ENCODE assay signal across 13 cellular contexts in genomic region chr4:75015627-75016026, GRCh38.
DNase-seq lines count a peak whose midpoint lies in the region; ATAC-seq and TF ChIP-seq lines count a peak whose summit lies in the region.
"Had no signal": no experiment of that assay in that cellular context is flagged by ENCODE, and none has a peak within 500 bp of the region (broad histone marks: within the 10 kb centered on the region; RNA-seq: fewer than 3 reads in every experiment).

No MANE protein-coding gene starts in this region.

- POLR2A ChIA-PET in CD4-positive, alpha-beta memory T cell (lab: Charles Lee; ENCODE audit: partially characterized antibody): no interaction called here

- H3K4me1 Mint-ChIP-seq in CD4-positive, alpha-beta memory T cell: no peaks in the 10 kb centered on the region

- WGBS in stomach, 5 donors: 76 to 87% (median 81%) methylated on average over 2 of the region's 2 CpGs

- no peak overlapping the region for H3K4me3 ChIP-seq in Karpas-422 (ENCODE audit: low read length)
- no peak overlapping the region for H3K4me3 ChIP-seq in mucosa of descending colon
- H3K4me3 ChIP-seq in stomach: no peak overlapping the region
- no peak overlapping the region for H3K4me3 ChIP-seq in CD4-positive, alpha-beta memory T cell (ENCODE audit: low read length in 2 of 2)

- H3K36me3 ChIP-seq in Karpas-422 (ENCODE audit: insufficient read depth, low read length) (peaks cover 12% of the 10 kb centered on the region; the same call in 1 of the 2 replicates), mucosa of descending colon (ENCODE audit: low read depth) (no peaks in the 10 kb centered on the region), stomach (peaks cover 0 to 16% (median 9%) of the 10 kb centered on the region in 4 donors)
- no peaks in the 10 kb centered on the region for H3K36me3 ChIP-seq in CD4-positive, alpha-beta memory T cell (ENCODE audit: insufficient read depth, low read length)

- ATAC-seq in left cardiac atrium (peak; percentile 85 to 90), mucosa of descending colon (peak; percentile 54)

- no peak for TF ChIP-seq POLR2A in stomach (IDR thresholded peaks at IDR 0.05)

- peaks cover 0 to 4% (median 0%) of the 10 kb centered on the region in 8 donors for H3K9me3 Mint-ChIP-seq in CD4-positive, alpha-beta memory T cell

- H3K4me2 ChIP-seq in Karpas-422 (ENCODE audit: low read depth, low read length, poor library complexity, severe bottlenecking): no peak overlapping the region

- H3K9me3 ChIP-seq in Karpas-422 (ENCODE audit: low read length): no peaks in the 10 kb centered on the region
- H3K9me3 ChIP-seq in mucosa of descending colon: no peaks in the 10 kb centered on the region
- H3K9me3 ChIP-seq in stomach: no peaks in the 10 kb centered on the region
- H3K9me3 ChIP-seq in CD4-positive, alpha-beta memory T cell (ENCODE audit: control insufficient read depth in 1 of 2, low read length in 2 of 2): no peaks in the 10 kb centered on the region

- CTCF ChIA-PET in CD4-positive, alpha-beta memory T cell (lab: Charles Lee; ENCODE audit: partially characterized antibody): no interaction called here

- H3K4me3 Mint-ChIP-seq in CD4-positive, alpha-beta memory T cell: no peak overlapping the region

- no peaks in the 10 kb centered on the region for H4K20me1 ChIP-seq in Karpas-422 (ENCODE audit: insufficient read depth, low read depth, low read length)

- H3K9ac ChIP-seq in Karpas-422 (ENCODE audit: low read length): no peak overlapping the region

- no peak overlapping the region for H3K27ac Mint-ChIP-seq in CD4-positive, alpha-beta memory T cell

- no peak for DNase-seq in Karpas-422
- DNase-seq in left cardiac atrium: peak; percentile 44
- peak in 2 of 3 donors; percentile 40 to 49 for DNase-seq in mucosa of descending colon
- peak; percentile 59 for DNase-seq in stomach
- no peak for DNase-seq in medulla oblongata (ENCODE audit: extremely low spot score)
- no peak for DNase-seq in cerebellar nuclear complex (lab: John Stamatoyannopoulos, UW)
- DNase-seq in CD4-positive, alpha-beta memory T cell: no peak
- DNase-seq: C1 segment of cervical spinal cord, DMS153, GOT3, NCI-H1417 treated with DMSO at 0.1 percent for 48 hours, NCI-H2029 treated with DMSO at 0.1 percent for 48 hours, NCI-H510A treated with DMSO at 0.1 percent for 48 hours had no signal

- intact Hi-C loops in left cardiac atrium (cut with DNase I) (no loop called here), mucosa of descending colon (cut with DNase I, micrococcal nuclease) (no loop called here), stomach (cut with DNase I; ENCODE audit: low total_unique reads) (no loop called here)
- intact Hi-C loops in CD4-positive, alpha-beta memory T cell (cut with micrococcal nuclease): no loop called here

- H3K36me3 Mint-ChIP-seq in CD4-positive, alpha-beta memory T cell: no peaks in the 10 kb centered on the region

- peaks cover 16% of the 10 kb centered on the region for H3K79me2 ChIP-seq in Karpas-422 (ENCODE audit: low read length)

- no peak overlapping the region for H2AFZ ChIP-seq in Karpas-422 (ENCODE audit: low read length)

- TF ChIP-seq CTCF in mucosa of descending colon (IDR thresholded peaks at IDR 0.05): no peak
- no peak for TF ChIP-seq CTCF in stomach (IDR thresholded peaks at IDR 0.05)

- peak overlapping the region; percentile 83 for H3K27ac ChIP-seq in Karpas-422 (ENCODE audit: low read length)
- H3K27ac ChIP-seq in stomach: no peak overlapping the region
- no peak overlapping the region for H3K27ac ChIP-seq in CD4-positive, alpha-beta memory T cell (ENCODE audit: low read depth, low read length)

- H3K4me1 ChIP-seq in Karpas-422 (ENCODE audit: low read length) (peaks cover 65% of the 10 kb centered on the region), mucosa of descending colon (ENCODE audit: low read depth) (no peaks in the 10 kb centered on the region), stomach (no peaks in the 10 kb centered on the region)
- no peaks in the 10 kb centered on the region for H3K4me1 ChIP-seq in CD4-positive, alpha-beta memory T cell (ENCODE audit: insufficient read depth, low read length)

- no peaks in the 10 kb centered on the region for H3K9me2 ChIP-seq in Karpas-422 (replicated peaks; ENCODE audit: insufficient read depth, low read length)

- H3K27me3 ChIP-seq in Karpas-422 (ENCODE audit: low read length) (no peaks in the 10 kb centered on the region), stomach (no peaks in the 10 kb centered on the region)
- no peaks in the 10 kb centered on the region for H3K27me3 ChIP-seq in CD4-positive, alpha-beta memory T cell (ENCODE audit: insufficient read depth, low read length)

- no peak for TF ChIP-seq EP300 in stomach (IDR thresholded peaks at IDR 0.05)

- no peaks in the 10 kb centered on the region for H3K27me3 Mint-ChIP-seq in CD4-positive, alpha-beta memory T cell

Comparison
In these comparisons a context has a peak if more than half of its experiments do, and no peak if none do; other contexts are left out.
1. DNase-seq: peak in left cardiac atrium (single experiment), mucosa of descending colon (2 of 3) and stomach (single experiment); none in Karpas-422 (single experiment), medulla oblongata (single experiment), cerebellar nuclear complex (0 of 2) and CD4-positive, alpha-beta memory T cell (0 of 5).